ENCODE assay signal across 25 cellular contexts in the genomic region with DNA sequence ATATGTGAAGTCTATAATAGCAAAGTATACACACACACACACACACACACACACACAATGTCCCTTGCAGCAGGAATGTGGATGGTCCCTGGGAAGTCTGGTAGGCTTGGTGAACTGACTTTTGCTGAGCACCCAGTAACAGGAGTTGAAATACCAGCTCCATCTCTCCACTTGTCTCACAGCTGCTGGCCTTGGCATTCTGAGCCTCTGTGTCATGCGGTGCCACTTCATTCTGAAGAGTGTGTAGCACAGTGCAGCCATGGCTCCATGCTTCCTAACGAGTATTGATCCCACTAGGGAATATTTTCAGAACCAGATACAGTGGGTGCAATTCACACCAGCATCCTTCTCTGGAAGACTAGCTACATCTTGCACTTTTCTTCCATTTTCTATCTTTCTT.
DNase-seq lines count a peak whose midpoint lies in the region.
"Had no signal": no experiment of that assay in that cellular context is flagged by ENCODE, and none has a peak within 500 bp of the region (broad histone marks: within the 10 kb centered on the region; RNA-seq: fewer than 3 reads in every experiment).

No MANE protein-coding gene starts in this region.

- no peak overlapping the region for H3K27ac Mint-ChIP-seq in activated CD4-positive, alpha-beta T cell treated with anti-CD3 and anti-CD28 coated beads, Interleukin-2, amount 10 ng/mL, durations not matched to agents 24 days and 14 days
- H3K27ac Mint-ChIP-seq: activated naive CD8-positive, alpha-beta T cell treated with anti-CD3 and anti-CD28 coated beads for 36 hours; activated T-helper 17 cell treated with anti-CD3 and anti-CD28 coated beads, Interleukin-2, amount 50 U/mL, for 72 hours; CD8-positive, alpha-beta T cell had no signal

- H3K4me3 Mint-ChIP-seq in activated CD4-positive, alpha-beta T cell treated with anti-CD3 and anti-CD28 coated beads, Interleukin-2, amount 10 ng/mL, durations not matched to agents 24 days and 14 days = no peak overlapping the region
- H3K4me3 Mint-ChIP-seq: activated naive CD8-positive, alpha-beta T cell treated with anti-CD3 and anti-CD28 coated beads for 36 hours; activated T-helper 17 cell treated with anti-CD3 and anti-CD28 coated beads, Interleukin-2, amount 50 U/mL, for 72 hours; CD8-positive, alpha-beta T cell had no signal

- intact Hi-C loops in activated CD4-positive, alpha-beta T cell treated with anti-CD3 and anti-CD28 coated beads, Interleukin-2, amount 10 ng/mL, durations not matched to agents 24 days and 14 days (cut with micrococcal nuclease) = no loop called here

- no peaks in the 10 kb centered on the region for H3K36me3 Mint-ChIP-seq in activated CD4-positive, alpha-beta T cell treated with anti-CD3 and anti-CD28 coated beads, Interleukin-2, amount 10 ng/mL, durations not matched to agents 24 days and 14 days (ENCODE audit: low read depth)
- H3K36me3 Mint-ChIP-seq: activated naive CD8-positive, alpha-beta T cell treated with anti-CD3 and anti-CD28 coated beads for 36 hours; CD8-positive, alpha-beta T cell had no signal

- DNase-seq in NCI-H748 (lab: John Stamatoyannopoulos, UW; ENCODE audit: unreplicated experiment) (peak; percentile 28), NCI-H748 treated with DMSO at 0.1 percent for 48 hours (lab: John Stamatoyannopoulos, UW) (no peak), NCI-H1105 treated with DMSO at 0.1 percent for 48 hours (lab: John Stamatoyannopoulos, UW) (peak; percentile 30), caudate nucleus (lab: John Stamatoyannopoulos, UW) (peak in 6 of 61 donors; percentile 20 to 58 (median 26)), putamen (ENCODE audit: low spot score) (peak; percentile 36), NCI-H82 (lab: John Stamatoyannopoulos, UW) (no peak)
- DNase-seq in activated CD4-positive, alpha-beta T cell treated with anti-CD3 and anti-CD28 coated beads, Interleukin-2, amount 10 ng/mL, durations not matched to agents 24 days and 14 days = no peak
- DNase-seq in effector CD4-positive, alpha-beta T cell = no peak
- DNase-seq: activated CD4-positive, alpha-beta T cell treated with anti-CD3 and anti-CD28 coated beads, Interleukin-2, amount 50 U/mL, for 48 hours; activated CD4-positive, CD25-positive, alpha-beta regulatory T cell; activated CD8-positive, alpha-beta memory T cell treated with anti-CD3 and anti-CD28 coated beads, Interleukin-2, amount 50 U/mL, for 4 hours; activated naive CD8-positive, alpha-beta T cell treated with anti-CD3 and anti-CD28 coated beads for 36 hours; CD8-positive, alpha-beta T cell; GOT3; heart right ventricle; mesenchymal stem cell; NCI-H2081; PC-9; SJCRH30; small intestine; stimulated activated CD4-positive, alpha-beta T cell treated with anti-CD3 and anti-CD28 coated beads, Interleukin-1b, Interleukin-23, amount 100 ng/mL, for 48 hours had no signal

- H3K9me3 Mint-ChIP-seq in activated CD4-positive, alpha-beta T cell treated with anti-CD3 and anti-CD28 coated beads, Interleukin-2, amount 10 ng/mL, durations not matched to agents 24 days and 14 days = no peaks in the 10 kb centered on the region
- H3K9me3 Mint-ChIP-seq: CD8-positive, alpha-beta T cell had no signal

- H3K27me3 Mint-ChIP-seq in activated CD4-positive, alpha-beta T cell treated with anti-CD3 and anti-CD28 coated beads, Interleukin-2, amount 10 ng/mL, durations not matched to agents 24 days and 14 days = no peaks in the 10 kb centered on the region
- H3K27me3 Mint-ChIP-seq: activated naive CD8-positive, alpha-beta T cell treated with anti-CD3 and anti-CD28 coated beads for 36 hours; activated T-helper 17 cell treated with anti-CD3 and anti-CD28 coated beads, Interleukin-2, amount 50 U/mL, for 72 hours had no signal

- H3K27ac ChIP-seq in caudate nucleus (ENCODE audit: low read depth, low read length) = peak overlapping the region; percentile 90
- H3K27ac ChIP-seq: A549, epithelial cell of prostate, heart right ventricle, neutrophil, PC-9, SJCRH30 had no signal

- H3K4me1 Mint-ChIP-seq in activated CD4-positive, alpha-beta T cell treated with anti-CD3 and anti-CD28 coated beads, Interleukin-2, amount 10 ng/mL, durations not matched to agents 24 days and 14 days = peaks cover 2% of the 10 kb centered on the region
- H3K4me1 Mint-ChIP-seq: activated naive CD8-positive, alpha-beta T cell treated with anti-CD3 and anti-CD28 coated beads for 36 hours had no signal

Comparison
In these comparisons a context has a peak if more than half of its experiments do, and no peak if none do; other contexts are left out.
1. DNase-seq: peak in NCI-H748 (single experiment), NCI-H1105 treated with DMSO at 0.1 percent for 48 hours (single experiment) and putamen (single experiment); none in NCI-H748 treated with DMSO at 0.1 percent for 48 hours (single experiment), NCI-H82 (single experiment), activated CD4-positive, alpha-beta T cell treated with anti-CD3 and anti-CD28 coated beads, Interleukin-2, amount 10 ng/mL, durations not matched to agents 24 days and 14 days (single experiment) and effector CD4-positive, alpha-beta T cell (single experiment).